8 cellular contexts compared by ENCODE assay signal in the genomic region with DNA sequence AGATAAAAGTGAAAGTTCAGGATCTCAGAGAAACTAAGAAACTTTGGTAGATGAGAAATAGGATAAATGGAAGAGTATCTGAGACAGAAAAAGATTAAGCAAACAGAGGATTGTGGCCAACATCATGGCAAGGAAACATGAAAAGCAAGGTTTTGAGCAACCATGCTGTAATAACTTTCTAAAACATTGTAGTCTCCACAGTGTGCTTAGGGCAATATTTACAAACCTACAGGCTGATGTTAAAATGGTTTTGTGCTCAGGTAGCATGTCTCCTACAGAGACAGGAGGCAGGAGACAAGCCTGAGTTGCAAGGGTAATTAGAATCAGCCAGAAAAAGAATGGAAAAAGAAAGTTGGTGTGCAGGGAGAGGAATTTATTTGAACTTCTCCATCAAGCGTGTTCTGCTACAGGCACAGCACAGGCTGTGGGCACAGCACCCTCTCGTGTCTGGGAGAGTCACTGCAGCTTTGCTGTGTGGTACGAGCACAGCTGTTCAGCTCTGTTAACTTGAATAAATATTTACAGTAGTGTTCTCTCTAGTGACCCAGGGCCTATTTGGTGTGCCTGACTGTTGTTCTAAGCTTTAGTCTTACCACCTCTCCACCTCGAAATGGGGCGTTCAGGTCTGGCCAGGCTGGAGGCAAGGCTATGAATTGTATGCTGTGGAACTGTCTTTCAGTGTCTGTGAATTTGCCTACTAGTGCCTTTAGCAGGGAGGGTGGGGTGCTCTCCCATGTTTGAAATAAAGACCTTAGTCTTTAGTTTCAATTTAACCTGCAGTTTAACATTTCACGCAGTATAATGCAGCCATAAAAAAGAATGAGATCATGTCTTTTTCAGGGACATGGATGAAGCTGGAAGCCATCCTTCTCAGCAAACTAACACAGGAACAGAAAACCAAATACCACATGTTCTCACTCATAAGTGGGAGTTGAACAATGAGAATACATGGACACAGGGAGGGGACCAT. TPM values are rescaled to one million over a fixed set of nuclear protein-coding genes. Genes with fewer than 3 reads are reported as not detected.
A peak's percentile ranks its signal among the peaks of the same experiment; 100 is the strongest.
DNase-seq lines count a peak whose midpoint lies in the region; TF ChIP-seq lines count a peak whose summit lies in the region.
"Not testable (repeated sequence)": the region's sequence is repeated elsewhere in the genome, so short reads cannot be mapped to it uniquely, and the experiment has no call there.

No MANE protein-coding gene starts in this region.

- TF ChIP-seq CTCF in HFFc6 (IDR thresholded peaks at IDR 0.05) = peak; percentile 85

- H3K4me3 Mint-ChIP-seq in HFFc6 = peak overlapping the region; percentile 18; the same call in 1 of the 2 replicates

- H3K27me3 Mint-ChIP-seq in HFFc6 (ENCODE audit: insufficient read depth) = not testable (repeated sequence)

- not testable (repeated sequence) for H3K4me1 Mint-ChIP-seq in HFFc6 (ENCODE audit: low read depth)

- not testable (repeated sequence) for H4K91ac ChIP-seq in neuronal stem cell (ENCODE audit: low read depth, low read length, poor library complexity)

- peak overlapping the region; percentile 43 for H3K27ac Mint-ChIP-seq in HFFc6

- not testable (repeated sequence) for H2AFZ ChIP-seq in neuronal stem cell (ENCODE audit: low read length)

- H3K4me2 ChIP-seq in neuronal stem cell (ENCODE audit: insufficient read depth, low read length, poor library complexity, severe bottlenecking) = not testable (repeated sequence)

- not testable (repeated sequence) for H3K23ac ChIP-seq in neuronal stem cell (ENCODE audit: low read depth, low read length, poor library complexity)

- not testable (repeated sequence) for H2BK5ac ChIP-seq in neuronal stem cell (ENCODE audit: low read length)

- no CpG with 5 or more reads among the region's 6 CpGs for WGBS in neuronal stem cell (ENCODE audit: extremely low coverage in 2 of 2, insufficient read length in 2 of 2, insufficient replicate concordance in 1 of 2), 2 donors

- H4K8ac ChIP-seq in neuronal stem cell (ENCODE audit: low read depth, low read length) = not testable (repeated sequence)

- not testable (repeated sequence) for H3K9ac ChIP-seq in SK-N-MC (ENCODE audit: insufficient read length); neuronal stem cell (ENCODE audit: low read depth, low read length, poor library complexity)

- DNase-seq in ELR (ENCODE audit: low read depth) (peak; percentile 62), HFFc6 (peak; percentile 52), NCI-H128 (lab: John Stamatoyannopoulos, UW; ENCODE audit: unreplicated experiment) (peak; percentile 26), fibroblast of the conjunctiva (ENCODE audit: low read depth) (peak; percentile 52), neuronal stem cell (ENCODE audit: low spot score) (peak; percentile 15)
- DNase-seq in SK-N-MC (ENCODE audit: low read depth, low spot score) = not testable (repeated sequence)
- DNase-seq in activated effector memory CD4-positive, alpha-beta T cell treated with anti-CD3 and anti-CD28 coated beads, Interleukin-2, amount 50 U/mL, for 16 hours = peak; percentile 88
- DNase-seq in stimulated activated naive CD4-positive, alpha-beta T cell treated with Interleukin-2 at 50 U/mL for 16 hours (lab: John Stamatoyannopoulos, UW) = peak; percentile 55

- H3K4ac ChIP-seq in neuronal stem cell (ENCODE audit: low read length) = not testable (repeated sequence)

- H2BK120ac ChIP-seq in neuronal stem cell (ENCODE audit: low read depth, low read length) = not testable (repeated sequence)

- not testable (repeated sequence) for H3K79me1 ChIP-seq in neuronal stem cell (ENCODE audit: low read depth, low read length)

- not testable (repeated sequence) for H3K27me3 ChIP-seq in neuronal stem cell (ENCODE audit: control insufficient read depth in 3 of 3, insufficient read depth in 3 of 3, low read depth in 1 of 3, low read length in 3 of 3)

- H3K14ac ChIP-seq in neuronal stem cell (ENCODE audit: low read length) = not testable (repeated sequence)

- not testable (repeated sequence) for H2BK15ac ChIP-seq in neuronal stem cell (ENCODE audit: low read length)

- not testable (repeated sequence) for H3K9me3 Mint-ChIP-seq in HFFc6

- H3K36me3 Mint-ChIP-seq in HFFc6 (ENCODE audit: low read depth) = not testable (repeated sequence)

- H3K36me3 ChIP-seq in SK-N-MC (ENCODE audit: insufficient read depth, low read length) = peaks cover 17% of the 10 kb centered on the region; the same call in 1 of the 2 replicates
- not testable (repeated sequence) for H3K36me3 ChIP-seq in neuronal stem cell (replicated peaks in 1 of 2; ENCODE audit: control insufficient read depth in 2 of 2, insufficient read depth in 2 of 2, low read length in 2 of 2)

- H2BK12ac ChIP-seq in neuronal stem cell (ENCODE audit: low read length) = not testable (repeated sequence)

- H3K4me1 ChIP-seq in neuronal stem cell (ENCODE audit: control insufficient read depth in 2 of 2, insufficient read depth in 1 of 2, low read depth in 1 of 2, low read length in 2 of 2) = not testable (repeated sequence)

- not testable (repeated sequence) for H3K9me3 ChIP-seq in SK-N-MC (ENCODE audit: low read depth, low read length); neuronal stem cell (replicated peaks in 1 of 2; ENCODE audit: control insufficient read depth in 2 of 2, insufficient read depth in 1 of 2, low read depth in 1 of 2, low read length in 2 of 2)

- 0 out of 2 replicates have a peak overlapping the region, but pooled peaks have one; percentile 50 for H3K27ac ChIP-seq in SK-N-MC
- H3K27ac ChIP-seq in neuronal stem cell (replicated peaks; ENCODE audit: low read length) = not testable (repeated sequence)

- H3K4me3 ChIP-seq in SK-N-MC; neuronal stem cell (ENCODE audit: low read length in 2 of 2): not testable (repeated sequence)

- not testable (repeated sequence) for H3K18ac ChIP-seq in neuronal stem cell (ENCODE audit: low read length)

- H2AK5ac ChIP-seq in neuronal stem cell (ENCODE audit: low read depth, low read length) = not testable (repeated sequence)

RNA-seq across cellular contexts. Expression of a gene that starts 14.1 kb away (rescaled TPM):
- total RNA-seq in HFFc6 (2021; fragmentation: NEBNext Ultra II Directional; extraction: Animal tissue kit (Norgen Biotek cat#: 25700)) = 10 to 100 TPM; 13.7 to 19.0 (median 16.7) TPM
- 20.0 TPM for polyA plus RNA-seq in neuronal stem cell (2013, experiment 1 of 2)
- 19.6 TPM for polyA plus RNA-seq in neuronal stem cell (2013, experiment 2 of 2)
